Comparison of ENCODE assay signal across 20 cellular contexts in genomic region chr11:47000033-47000432, GRCh38.
A peak's percentile ranks its signal among the peaks of the same experiment; 100 is the strongest.
DNase-seq lines count a peak whose midpoint lies in the region; ATAC-seq, FAIRE-seq and TF ChIP-seq lines count a peak whose summit lies in the region.
"Had no signal": no experiment of that assay in that cellular context is flagged by ENCODE, and none has a peak within 500 bp of the region (broad histone marks: within the 10 kb centered on the region; RNA-seq: fewer than 3 reads in every experiment).

No MANE protein-coding gene starts in this region.

- H3K79me2 ChIP-seq in DOHH2 (ENCODE audit: control insufficient read depth, low read length), result peaks cover 12% of the 10 kb centered on the region
- no peaks in the 10 kb centered on the region for H3K79me2 ChIP-seq in OCI-LY1 (ENCODE audit: insufficient read depth, low read length)
- H3K79me2 ChIP-seq in GM12878 (ENCODE audit: control insufficient read depth, insufficient read depth, low read length), result no peaks in the 10 kb centered on the region

- H2AFZ ChIP-seq in OCI-LY1 (ENCODE audit: low read length), result no peak overlapping the region
- no peak overlapping the region for H2AFZ ChIP-seq in GM12878 (ENCODE audit: control insufficient read depth, low read depth, low read length)
- H2AFZ ChIP-seq: GM23248 had no signal

- peaks cover 14 to 20% of the 10 kb centered on the region in 2 donors for H3K4me1 Mint-ChIP-seq in natural killer cell treated with Interleukin-12 subunit alpha and Interleukin-12 subunit beta and Interleukin-15 and Interleukin-18, amount 100 ng/mL, for 72 hours (ENCODE audit: low read depth in 2 of 2)

- H3K9me3 ChIP-seq in DOHH2 (ENCODE audit: control insufficient read depth, insufficient read depth, low read length), result no peaks in the 10 kb centered on the region
- H3K9me3 ChIP-seq in OCI-LY1 (ENCODE audit: low read length), result no peaks in the 10 kb centered on the region
- no peaks in the 10 kb centered on the region for H3K9me3 ChIP-seq in GM12878 (replicated peaks; ENCODE audit: control insufficient read depth, insufficient read depth, low read length)

- peaks cover 4% of the 10 kb centered on the region for H3K36me3 Mint-ChIP-seq in natural killer cell treated with Interleukin-12 subunit alpha and Interleukin-12 subunit beta and Interleukin-15 and Interleukin-18, amount 100 ng/mL, for 72 hours

- H3K4me3 ChIP-seq in DOHH2 (ENCODE audit: low read length) (peak overlapping the region; percentile 51), OCI-LY1 (ENCODE audit: low read depth, low read length, poor library complexity, severe bottlenecking) (no peak overlapping the region), GM12878 (no peak overlapping the region)
- H3K4me3 ChIP-seq: GM23248 had no signal

- intact Hi-C loops in GM12878 (cut with micrococcal nuclease; ENCODE audit: unreplicated experiment), result no loop called here

- in situ Hi-C loops in GM12878 (cut with MboI), result no loop called here

- H3K36me3 ChIP-seq in DOHH2 (ENCODE audit: control insufficient read depth, low read length), result peaks cover 8% of the 10 kb centered on the region
- 0 out of 2 replicates have a peak, but pooled peaks cover 3% of the 10 kb centered on the region for H3K36me3 ChIP-seq in OCI-LY1 (ENCODE audit: insufficient read depth, low read length)
- no peaks in the 10 kb centered on the region for H3K36me3 ChIP-seq in GM12878 (ENCODE audit: control insufficient read depth in 2 of 2, insufficient read depth in 2 of 2, low read length in 1 of 2)

- H3F3A ChIP-seq in DOHH2 (ENCODE audit: control insufficient read depth, insufficient read depth) (peaks cover 42% of the 10 kb centered on the region), OCI-LY1 (ENCODE audit: insufficient read depth, low read length) (no peaks in the 10 kb centered on the region)

- TF ChIP-seq CTCF in DOHH2 (IDR thresholded peaks at IDR 0.05; ENCODE audit: low read depth, low read length, poor library complexity, severe bottlenecking) (no peak), OCI-LY1 (IDR thresholded peaks at IDR 0.05; ENCODE audit: low read length) (no peak), GM12878 (IDR thresholded peaks at IDR 0.05 in 2 of 3, conservative IDR thresholded peaks at IDR 0.05 in 1 of 3; ENCODE audit: control insufficient read depth in 2 of 3, extremely low read depth in 1 of 3, insufficient read depth in 1 of 3, low read depth in 3 of 3, low read length in 3 of 3) (no peak)

- no peaks in the 10 kb centered on the region for H3K27me3 Mint-ChIP-seq in natural killer cell treated with Interleukin-12 subunit alpha and Interleukin-12 subunit beta and Interleukin-15 and Interleukin-18, amount 100 ng/mL, for 72 hours
- H3K27me3 Mint-ChIP-seq: B cell had no signal

- no peak for TF ChIP-seq EP300 in GM12878 (IDR thresholded peaks at IDR 0.05; ENCODE audit: borderline replicate concordance in 1 of 2, control insufficient read depth in 1 of 2, low read depth in 2 of 2, low read length in 2 of 2)

- H3K4me3 Mint-ChIP-seq in natural killer cell treated with Interleukin-12 subunit alpha and Interleukin-12 subunit beta and Interleukin-15 and Interleukin-18, amount 100 ng/mL, for 72 hours, result no peak overlapping the region
- H3K4me3 Mint-ChIP-seq: B cell; CD14-positive monocyte; CD8-positive, alpha-beta T cell had no signal

- H3K9ac ChIP-seq in OCI-LY1 (ENCODE audit: low read length) (no peak overlapping the region), GM12878 (ENCODE audit: control insufficient read depth, insufficient read depth, low read length) (no peak overlapping the region)
- H3K9ac ChIP-seq: GM23248 had no signal

- 91% methylated on average over 2 of the region's 2 CpGs for WGBS in GM12878 (ENCODE audit: insufficient coverage, insufficient replicate concordance, low lambda C conversion rate, missing lambda C conversion rate)

- POLR2A ChIA-PET in GM12878 (lab: Charles Lee), result interaction anchor here (0.5 to 1.5 kb wide), 2 partner anchors 19 to 76 kb away, joined by 5 read pairs; no protein-coding TSS in a partner anchor

- no peak for TF ChIP-seq POLR2A in GM12878 (IDR thresholded peaks at IDR 0.05; ENCODE audit: low read depth, low read length)

- DNase-seq in GM12878 (ENCODE audit: low read depth, low spot score) (no peak), anterior cingulate cortex (lab: John Stamatoyannopoulos, UW) (no peak), NCI-H1417 (lab: John Stamatoyannopoulos, UW) (no peak)
- no peak for DNase-seq in natural killer cell treated with Interleukin-12 subunit alpha and Interleukin-12 subunit beta and Interleukin-15 and Interleukin-18, amount 100 ng/mL, for 72 hours (ENCODE audit: low spot score)
- DNase-seq: CD8-positive, alpha-beta T cell; COR-L47; DND-41; GF-D8; GM23248 had no signal

- H3K4me1 ChIP-seq in DOHH2 (ENCODE audit: control insufficient read depth, low read length) (peaks cover 69% of the 10 kb centered on the region), OCI-LY1 (ENCODE audit: insufficient read depth, low read length, severe bottlenecking) (peaks cover 59% of the 10 kb centered on the region), GM12878 (ENCODE audit: control insufficient read depth, insufficient read depth, low read length) (peaks cover 31% of the 10 kb centered on the region)

- H3K9me2 ChIP-seq in DOHH2 (replicated peaks; ENCODE audit: control insufficient read depth, low read length) (no peaks in the 10 kb centered on the region), OCI-LY1 (ENCODE audit: low read depth, low read length) (no peaks in the 10 kb centered on the region)

- FAIRE-seq in GM12878 (lab: Jason Lieb, UNC), result no peak
- FAIRE-seq: A204.1, GM18507, H54, HepG2, HTR-8/SVneo had no signal

- H3K4me2 ChIP-seq in DOHH2 (ENCODE audit: low read length) (peak overlapping the region; percentile 62), OCI-LY1 (ENCODE audit: low read length) (no peak overlapping the region), GM12878 (ENCODE audit: control insufficient read depth, insufficient read depth) (no peak overlapping the region)

- no peak for TF ChIP-seq RAD21 in GM12878 (IDR thresholded peaks at IDR 0.05; ENCODE audit: insufficient read depth, low read depth, low read length)

- no peaks in the 10 kb centered on the region for H3K9me3 Mint-ChIP-seq in natural killer cell treated with Interleukin-12 subunit alpha and Interleukin-12 subunit beta and Interleukin-15 and Interleukin-18, amount 100 ng/mL, for 72 hours
- H3K9me3 Mint-ChIP-seq: CD8-positive, alpha-beta T cell had no signal

- no peaks in the 10 kb centered on the region for H4K20me1 ChIP-seq in DOHH2 (ENCODE audit: control insufficient read depth, insufficient read depth, low read depth, low read length)
- no peaks in the 10 kb centered on the region for H4K20me1 ChIP-seq in OCI-LY1 (ENCODE audit: insufficient read depth, low read length)
- no peaks in the 10 kb centered on the region for H4K20me1 ChIP-seq in GM12878 (ENCODE audit: control insufficient read depth, insufficient read depth)

- H3K27me3 ChIP-seq in DOHH2 (ENCODE audit: control insufficient read depth, low read length), result no peaks in the 10 kb centered on the region
- H3K27me3 ChIP-seq in OCI-LY1 (ENCODE audit: insufficient read depth, low read length), result no peaks in the 10 kb centered on the region
- no peaks in the 10 kb centered on the region for H3K27me3 ChIP-seq in GM12878 (replicated peaks in 1 of 2; ENCODE audit: control insufficient read depth in 2 of 2, insufficient read depth in 2 of 2, low read length in 1 of 2)

- RAD21 ChIA-PET in GM12878 (lab: Charles Lee; ENCODE audit: unreplicated experiment), result interaction anchor here (1.6 kb wide), 1 partner anchor 25 kb away, joined by 4 read pairs; no protein-coding TSS in a partner anchor

- no peak overlapping the region for H3K27ac Mint-ChIP-seq in natural killer cell treated with Interleukin-12 subunit alpha and Interleukin-12 subunit beta and Interleukin-15 and Interleukin-18, amount 100 ng/mL, for 72 hours
- H3K27ac Mint-ChIP-seq: B cell; CD14-positive monocyte; CD8-positive, alpha-beta T cell had no signal

- H3K27ac ChIP-seq in DOHH2 (ENCODE audit: low read depth, low read length), result peak overlapping the region; percentile 95
- H3K27ac ChIP-seq in OCI-LY1 (ENCODE audit: low read depth, low read length, poor library complexity, severe bottlenecking), result peak overlapping the region; percentile 54
- no peak overlapping the region for H3K27ac ChIP-seq in GM12878 (ENCODE audit: control insufficient read depth, insufficient read depth)
- H3K27ac ChIP-seq: GM23248 had no signal

- CTCF ChIA-PET in GM12878 (lab: Yijun Ruan, JAX), result interaction anchor here (0.9 to 3.5 kb wide), 2 partner anchors 20 to 154 kb away, joined by 3 to 11 read pairs; no protein-coding TSS in a partner anchor

- BruUV-seq in GM12878 (replicated peaks; lab: Mats Ljungman, UMichigan), result no TSS peak

- ATAC-seq in GM12878 (no peak), GM19324 (IDR thresholded peaks at IDR 0.05; ENCODE audit: low FRiP score, unreplicated experiment) (no peak)
- ATAC-seq in natural killer cell treated with Interleukin-12 subunit alpha and Interleukin-12 subunit beta and Interleukin-15 and Interleukin-18, amount 100 ng/mL, for 72 hours, result no peak
- ATAC-seq: CD8-positive, alpha-beta T cell; HCT116; HepG2 had no signal

- SMC1A ChIA-PET in GM12878 (lab: Charles Lee; ENCODE audit: uncharacterized antibody, unreplicated experiment), result interaction anchor here (0.6 to 3.0 kb wide), 8 partner anchors 13 to 153 kb away, joined by 3 to 7 read pairs (median 4); no protein-coding TSS in a partner anchor

TF ChIP-seq in GM12878, 131 proteins besides CTCF, POLR2A, EP300 and RAD21:
- no peak for TF ChIP-seq MXI1 (IDR thresholded peaks at IDR 0.05; ENCODE audit: low read depth, low read length)
- TF ChIP-seq RUNX3 (IDR thresholded peaks at IDR 0.05; ENCODE audit: low read length), result 0 out of 2 replicates have a peak, but pooled peaks have one; percentile 9
- TF ChIP-seq RCOR1 (conservative IDR thresholded peaks at IDR 0.05; ENCODE audit: low read depth, low read length), result no peak
- no peak for TF ChIP-seq MTA3 (IDR thresholded peaks at IDR 0.05; ENCODE audit: borderline replicate concordance, low read length)
- TF ChIP-seq CBX5 (IDR thresholded peaks at IDR 0.05; ENCODE audit: low read depth), result no peak
- TF ChIP-seq ZNF274 (IDR thresholded peaks at IDR 0.05; ENCODE audit: insufficient read depth, insufficient read length), result no peak
- no peak for TF ChIP-seq NRF1 (conservative IDR thresholded peaks at IDR 0.05; ENCODE audit: low read depth, low read length)
- TF ChIP-seq, protein P1, sequence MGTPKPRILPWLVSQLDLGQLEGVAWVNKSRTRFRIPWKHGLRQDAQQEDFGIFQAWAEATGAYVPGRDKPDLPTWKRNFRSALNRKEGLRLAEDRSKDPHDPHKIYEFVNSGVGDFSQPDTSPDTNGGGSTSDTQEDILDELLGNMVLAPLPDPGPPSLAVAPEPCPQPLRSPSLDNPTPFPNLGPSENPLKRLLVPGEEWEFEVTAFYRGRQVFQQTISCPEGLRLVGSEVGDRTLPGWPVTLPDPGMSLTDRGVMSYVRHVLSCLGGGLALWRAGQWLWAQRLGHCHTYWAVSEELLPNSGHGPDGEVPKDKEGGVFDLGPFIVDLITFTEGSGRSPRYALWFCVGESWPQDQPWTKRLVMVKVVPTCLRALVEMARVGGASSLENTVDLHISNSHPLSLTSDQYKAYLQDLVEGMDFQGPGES (IDR thresholded peaks at IDR 0.05), result no peak
TF ChIP-seq in GM12878: peak in this region for 1.
